Comparison of ENCODE assay signal across 8 cellular contexts in genomic region chr7:115910541-115911164, GRCh38.
DNase-seq lines count a peak whose midpoint lies in the region; ATAC-seq and TF ChIP-seq lines count a peak whose summit lies in the region.

No MANE protein-coding gene starts in this region.

- H3K79me2 ChIP-seq in DND-41 (ENCODE audit: insufficient read depth, low read length) = no peaks in the 10 kb centered on the region
- H3K79me2 ChIP-seq in GM23248 (ENCODE audit: insufficient read depth) = no peaks in the 10 kb centered on the region

- no peak overlapping the region; the same call in 1 of the 2 replicates for H3K4me2 ChIP-seq in DND-41 (ENCODE audit: insufficient read depth, low read length)
- peak overlapping the region; percentile 47 for H3K4me2 ChIP-seq in GM23248 (ENCODE audit: unreplicated experiment)

- in situ Hi-C loops in GM23248 (cut with MboI) = no loop called here

- WGBS in GM23248 (ENCODE audit: low coverage in 1 of 2, low lambda C conversion rate in 2 of 2, missing lambda C conversion rate in 2 of 2), 2 experiments = 2 to 3% methylated on average over 5 of the region's 5 CpGs

- peak; percentile 57 for ATAC-seq in DND-41 (ENCODE audit: insufficient read depth, low read depth)
- no peak for ATAC-seq in HG03025 (IDR thresholded peaks at IDR 0.05; ENCODE audit: low FRiP score, unreplicated experiment)
- ATAC-seq in HG03135 (IDR thresholded peaks at IDR 0.05; ENCODE audit: unreplicated experiment) = no peak

- DNase-seq in DND-41 = no peak
- peak; percentile 41 for DNase-seq in GM23248
- DNase-seq in NCI-H187 treated with DMSO at 0.1 percent for 48 hours (lab: John Stamatoyannopoulos, UW) = peak; percentile 13
- peak; percentile 79 for DNase-seq in adipocyte (ENCODE audit: low read depth)
- peak; percentile 54 for DNase-seq in kidney tubule cell (ENCODE audit: low spot score)
- no peak for DNase-seq in H7

- H3K9me2 ChIP-seq in GM23248 (ENCODE audit: insufficient read depth) = no peaks in the 10 kb centered on the region

- H3K27ac ChIP-seq in DND-41 (ENCODE audit: low read length) (no peak overlapping the region), GM23248 (no peak overlapping the region)

- H4K20me1 ChIP-seq in DND-41 (ENCODE audit: insufficient read depth, low read length) (no peaks in the 10 kb centered on the region), GM23248 (ENCODE audit: insufficient read depth) (no peaks in the 10 kb centered on the region)

- H3K4me3 ChIP-seq in DND-41 (ENCODE audit: low read depth in 1 of 2, low read length in 2 of 2) = no peak overlapping the region
- no peak overlapping the region for H3K4me3 ChIP-seq in GM23248
- H3K4me3 ChIP-seq in adipocyte (ENCODE audit: low read length) = peak overlapping the region; percentile 56
- no peak overlapping the region for H3K4me3 ChIP-seq in H7 (ENCODE audit: insufficient read depth, low read depth, low read length)

- H2AFZ ChIP-seq in DND-41 (ENCODE audit: low read depth, low read length) (0 out of 2 replicates have a peak overlapping the region, but pooled peaks have one; percentile 35), GM23248 (peak overlapping the region; percentile 54)

- H3K27me3 ChIP-seq in DND-41 (ENCODE audit: insufficient read depth, low read length, poor library complexity) = peaks cover 15% of the 10 kb centered on the region
- H3K27me3 ChIP-seq in GM23248 (replicated peaks; ENCODE audit: insufficient read depth) = no peaks in the 10 kb centered on the region
- no peaks in the 10 kb centered on the region for H3K27me3 ChIP-seq in adipocyte (replicated peaks; ENCODE audit: control insufficient read depth, insufficient read depth, low read length)
- no peaks in the 10 kb centered on the region for H3K27me3 ChIP-seq in H7 (ENCODE audit: control insufficient read depth, insufficient read depth, low read length)

- TF ChIP-seq CTCF in DND-41 (IDR thresholded peaks at IDR 0.05; ENCODE audit: borderline replicate concordance, extremely low read depth, low read length, poor library complexity, severe bottlenecking) = peak; percentile 80

- H3F3A ChIP-seq in GM23248 (ENCODE audit: insufficient read depth) = no peaks in the 10 kb centered on the region

- H3K9me3 ChIP-seq in DND-41 (ENCODE audit: insufficient read depth, low read length, severe bottlenecking) (no peaks in the 10 kb centered on the region), GM23248 (ENCODE audit: low read depth) (no peaks in the 10 kb centered on the region), adipocyte (ENCODE audit: control insufficient read depth, low read length) (no peaks in the 10 kb centered on the region)

- H3K36me3 ChIP-seq in DND-41 (ENCODE audit: insufficient read depth, low read length) = no peaks in the 10 kb centered on the region
- no peaks in the 10 kb centered on the region for H3K36me3 ChIP-seq in GM23248 (ENCODE audit: low read depth)
- no peaks in the 10 kb centered on the region for H3K36me3 ChIP-seq in adipocyte (ENCODE audit: control insufficient read depth, insufficient read depth, low read length, severe bottlenecking)
- no peaks in the 10 kb centered on the region for H3K36me3 ChIP-seq in H7 (replicated peaks; ENCODE audit: control insufficient read depth, insufficient read depth, low read length)

- H3K4me1 ChIP-seq in DND-41 (ENCODE audit: insufficient read depth, low read length) (peaks cover 2% of the 10 kb centered on the region; the same call in 1 of the 2 replicates), GM23248 (ENCODE audit: insufficient read depth) (peaks cover 5% of the 10 kb centered on the region; the same call in 1 of the 2 replicates), adipocyte (ENCODE audit: control insufficient read depth, insufficient read depth, low read length) (peaks cover 25% of the 10 kb centered on the region)

- H3K9ac ChIP-seq in DND-41 (ENCODE audit: low read depth, low read length) (no peak overlapping the region), GM23248 (no peak overlapping the region), adipocyte (ENCODE audit: low read length) (peak overlapping the region; percentile 72)

Comparison
In these comparisons a context has a peak if more than half of its experiments do, and no peak if none do; other contexts are left out.
1. DNase-seq: peak in GM23248 (single experiment), NCI-H187 treated with DMSO at 0.1 percent for 48 hours (single experiment), adipocyte (single experiment) and kidney tubule cell (single experiment); none in DND-41 (single experiment) and H7 (single experiment).